ENCODE assay signal across 22 cellular contexts in genomic region chr2:162257416-162257815, GRCh38. TPM values are rescaled to one million over a fixed set of nuclear protein-coding genes. Genes with fewer than 3 reads are reported as not detected.
DNase-seq lines count a peak whose midpoint lies in the region; ATAC-seq and TF ChIP-seq lines count a peak whose summit lies in the region.
"Had no signal": no experiment of that assay in that cellular context is flagged by ENCODE, and none has a peak within 500 bp of the region (broad histone marks: within the 10 kb centered on the region; RNA-seq: fewer than 3 reads in every experiment).

No MANE protein-coding gene starts in this region.

- H3K27me3 ChIP-seq in mammary epithelial cell (ENCODE audit: insufficient read depth, low read length) (no peaks in the 10 kb centered on the region), adipocyte (replicated peaks; ENCODE audit: control insufficient read depth, insufficient read depth, low read length) (no peaks in the 10 kb centered on the region), uterus (no peaks in the 10 kb centered on the region)
- H3K27me3 ChIP-seq: BLaER1 treated with 17β-estradiol and CSF1 and Interleukin-3, amounts not matched to agents 10 nM and 100 nM had no signal

- TF ChIP-seq CTCF in mammary epithelial cell (conservative IDR thresholded peaks at IDR 0.05 in 1 of 2, IDR thresholded peaks at IDR 0.05 in 1 of 2; ENCODE audit: extremely low read depth in 1 of 2, insufficient read depth in 1 of 2, low read depth in 1 of 2, low read length in 2 of 2) (no peak), MCF 10A (IDR thresholded peaks at IDR 0.05; ENCODE audit: unreplicated experiment) (no peak), foreskin fibroblast (IDR thresholded peaks at IDR 0.05; ENCODE audit: low read depth, low read length) (no peak), uterus (IDR thresholded peaks at IDR 0.05) (no peak)

- no peak overlapping the region for H3K4me3 ChIP-seq in mammary epithelial cell (replicated peaks in 1 of 3; ENCODE audit: insufficient read depth in 1 of 3, low read depth in 2 of 3, low read length in 3 of 3)
- no peak overlapping the region for H3K4me3 ChIP-seq in adipocyte (ENCODE audit: low read length)
- no peak overlapping the region for H3K4me3 ChIP-seq in foreskin fibroblast (ENCODE audit: low read depth in 1 of 2, low read length in 2 of 2)
- no peak overlapping the region for H3K4me3 ChIP-seq in uterus
- H3K4me3 ChIP-seq: BLaER1 treated with 17β-estradiol and CSF1 and Interleukin-3, amounts not matched to agents 10 nM and 100 nM had no signal

- H3K4me2 ChIP-seq in mammary epithelial cell (ENCODE audit: insufficient read depth, low read depth, low read length), result no peak overlapping the region

- POLR2A ChIA-PET in MCF 10A (lab: Yijun Ruan, JAX), result interaction anchor here (3.2 kb wide), 1 partner anchor 12 kb away, joined by 12 read pairs; no protein-coding TSS in a partner anchor

- intact Hi-C loops in mammary epithelial cell (cut with micrococcal nuclease) (no loop called here), MCF 10A (cut with micrococcal nuclease) (no loop called here), uterus (cut with DNase I; ENCODE audit: low total_unique reads) (no loop called here)

- H3K36me3 Mint-ChIP-seq in MCF 10A (ENCODE audit: insufficient read depth, unreplicated experiment), result no peaks in the 10 kb centered on the region

- no peaks in the 10 kb centered on the region for H3K27me3 Mint-ChIP-seq in MCF 10A (ENCODE audit: insufficient read depth, unreplicated experiment)
- H3K27me3 Mint-ChIP-seq in stimulated activated naive CD8-positive, alpha-beta T cell treated with anti-CD3 and anti-CD28 coated beads, Interleukin-15, amount 100 ng/mL, for 72 hours, result peaks cover 21% of the 10 kb centered on the region
- H3K27me3 Mint-ChIP-seq: CD8-positive, alpha-beta memory T cell had no signal

- H3K4me1 Mint-ChIP-seq in MCF 10A (ENCODE audit: insufficient read depth, unreplicated experiment), result peaks cover 35% of the 10 kb centered on the region
- peaks cover 11% of the 10 kb centered on the region for H3K4me1 Mint-ChIP-seq in stimulated activated naive CD8-positive, alpha-beta T cell treated with anti-CD3 and anti-CD28 coated beads, Interleukin-15, amount 100 ng/mL, for 72 hours

- H3K9me3 ChIP-seq in mammary epithelial cell (replicated peaks; ENCODE audit: insufficient read depth, low read length) (no peaks in the 10 kb centered on the region), adipocyte (ENCODE audit: control insufficient read depth, low read length) (no peaks in the 10 kb centered on the region), uterus (no peaks in the 10 kb centered on the region)

- H3K27ac Mint-ChIP-seq in MCF 10A (ENCODE audit: low read depth, unreplicated experiment), result no peak overlapping the region
- H3K27ac Mint-ChIP-seq in stimulated activated naive CD8-positive, alpha-beta T cell treated with anti-CD3 and anti-CD28 coated beads, Interleukin-15, amount 100 ng/mL, for 72 hours, result no peak overlapping the region
- H3K27ac Mint-ChIP-seq: CD8-positive, alpha-beta memory T cell had no signal

- no peak overlapping the region for H3K27ac ChIP-seq in mammary epithelial cell (ENCODE audit: insufficient read depth, low read depth, low read length)
- H3K27ac ChIP-seq in uterus, result peak overlapping the region; percentile 64 to 68
- H3K27ac ChIP-seq: BLaER1 treated with 17β-estradiol and CSF1 and Interleukin-3, amounts not matched to agents 10 nM and 100 nM had no signal

- no peaks in the 10 kb centered on the region for H3K9me3 Mint-ChIP-seq in MCF 10A (ENCODE audit: unreplicated experiment)
- no peaks in the 10 kb centered on the region for H3K9me3 Mint-ChIP-seq in stimulated activated naive CD8-positive, alpha-beta T cell treated with anti-CD3 and anti-CD28 coated beads, Interleukin-15, amount 100 ng/mL, for 72 hours
- H3K9me3 Mint-ChIP-seq: CD8-positive, alpha-beta memory T cell had no signal

- DNase-seq in mammary epithelial cell, result no peak
- DNase-seq in MCF 10A (ENCODE audit: unreplicated experiment), result no peak
- DNase-seq in adipocyte (ENCODE audit: low read depth), result peak; percentile 71
- peak; percentile 64 to 87 for DNase-seq in foreskin fibroblast
- DNase-seq in uterus, result no peak
- no peak for DNase-seq in stimulated activated naive CD8-positive, alpha-beta T cell treated with anti-CD3 and anti-CD28 coated beads, Interleukin-15, amount 100 ng/mL, for 72 hours
- no peak for DNase-seq in GDM1 (lab: John Stamatoyannopoulos, UW)
- DNase-seq: 8988T; CD8-positive, alpha-beta memory T cell; EL; H7; KG1; NCI-H1105; NCI-H2081; NCI-H2171 treated with DMSO at 0.1 percent for 48 hours; NCI-H446 treated with DMSO at 0.1 percent for 48 hours; RPMI8226; SHP77 treated with DMSO at 0.1 percent for 48 hours had no signal

- no peak overlapping the region for H3K9ac ChIP-seq in mammary epithelial cell (ENCODE audit: insufficient read depth, low read length)
- H3K9ac ChIP-seq in adipocyte (ENCODE audit: low read length), result peak overlapping the region; percentile 35
- H3K9ac ChIP-seq: BLaER1 treated with 17β-estradiol and CSF1 and Interleukin-3, amounts not matched to agents 10 nM and 100 nM had no signal

- H2AFZ ChIP-seq in mammary epithelial cell (ENCODE audit: low read depth, low read length), result peak overlapping the region; percentile 47

- dilution Hi-C loops in mammary epithelial cell (cut with HindIII; ENCODE audit: low sequenced_read_pairs), result no loop called here

- no peak for TF ChIP-seq POLR2A in uterus (IDR thresholded peaks at IDR 0.05)

- in situ Hi-C loops in mammary epithelial cell (cut with MboI; ENCODE audit: low sequenced_read_pairs in 2 of 2), result no loop called here

- 47% methylated on average over 1 of the region's 1 CpG for WGBS in mammary epithelial cell (ENCODE audit: low coverage, missing lambda C conversion rate)

- CTCF ChIA-PET in mammary epithelial cell (lab: Charles Lee; ENCODE audit: low non-redundant PET), result no interaction called here
- CTCF ChIA-PET in MCF 10A (lab: Yijun Ruan, JAX), result interaction anchor here (0.6 to 1.6 kb wide), 4 partner anchors 37 to 61 kb away, joined by 3 to 9 read pairs (median 4); no protein-coding TSS in a partner anchor

- no peaks in the 10 kb centered on the region for H3K79me2 ChIP-seq in mammary epithelial cell (ENCODE audit: insufficient read depth, low read length)

- ATAC-seq in stimulated activated naive CD8-positive, alpha-beta T cell treated with anti-CD3 and anti-CD28 coated beads, Interleukin-15, amount 100 ng/mL, for 72 hours, result no peak
- no peak for ATAC-seq in HG02981 (IDR thresholded peaks at IDR 0.05; ENCODE audit: unreplicated experiment)

- no peaks in the 10 kb centered on the region for H3K36me3 ChIP-seq in mammary epithelial cell (ENCODE audit: insufficient read depth, low read length)
- H3K36me3 ChIP-seq in adipocyte (ENCODE audit: control insufficient read depth, insufficient read depth, low read length, severe bottlenecking), result no peaks in the 10 kb centered on the region
- H3K36me3 ChIP-seq in uterus, result no peaks in the 10 kb centered on the region
- H3K36me3 ChIP-seq: BLaER1 treated with 17β-estradiol and CSF1 and Interleukin-3, amounts not matched to agents 10 nM and 100 nM had no signal

- H3K4me1 ChIP-seq in mammary epithelial cell (ENCODE audit: insufficient read depth, low read length) (peaks cover 26% of the 10 kb centered on the region), adipocyte (ENCODE audit: control insufficient read depth, insufficient read depth, low read length) (peaks cover 55% of the 10 kb centered on the region), uterus (no peaks in the 10 kb centered on the region)

- no peak overlapping the region for H3K4me3 Mint-ChIP-seq in MCF 10A (ENCODE audit: unreplicated experiment)
- no peak overlapping the region for H3K4me3 Mint-ChIP-seq in stimulated activated naive CD8-positive, alpha-beta T cell treated with anti-CD3 and anti-CD28 coated beads, Interleukin-15, amount 100 ng/mL, for 72 hours
- H3K4me3 Mint-ChIP-seq: CD8-positive, alpha-beta memory T cell had no signal

- no peaks in the 10 kb centered on the region for H4K20me1 ChIP-seq in mammary epithelial cell (ENCODE audit: insufficient read depth, low read length)
- H4K20me1 ChIP-seq: BLaER1 treated with 17β-estradiol and CSF1 and Interleukin-3, amounts not matched to agents 10 nM and 100 nM had no signal

- BruUV-seq in mammary epithelial cell (replicated peaks; lab: Mats Ljungman, UMichigan) (no TSS peak), MCF 10A (replicated peaks; lab: Mats Ljungman, UMichigan) (no TSS peak)

RNA-seq across cellular contexts. Expression of gene FAP, which starts 14.2 kb away (rescaled TPM):
- total RNA-seq in mammary epithelial cell (100 to 1,000 TPM in 1 of 2 donors, 10 to 100 TPM in 1; 53.0 to 216 TPM), MCF 10A (2022) (8.7 and 12.1 TPM in 2 replicates), uterus (100 to 1,000 TPM in 1 of 4 donors, 10 to 100 TPM in 3; 10.5 to 167 (median 25.9) TPM)
- polyA plus RNA-seq in mammary epithelial cell, result 25.5 TPM
- 47.9 TPM for polyA minus RNA-seq in mammary epithelial cell
- total RNA-seq: CD8-positive, alpha-beta memory T cell; H7; HepG2; OCI-LY7 had no signal
- polyA plus RNA-seq: CD8-positive, alpha-beta memory T cell; HepG2 had no signal

Comparison
In these comparisons a context has a peak if more than half of its experiments do, and no peak if none do; other contexts are left out.
1. DNase-seq: peak in adipocyte (single experiment) and foreskin fibroblast (2 of 2); none in mammary epithelial cell (single experiment), MCF 10A (single experiment), uterus (0 of 2), stimulated activated naive CD8-positive, alpha-beta T cell treated with anti-CD3 and anti-CD28 coated beads, Interleukin-15, amount 100 ng/mL, for 72 hours (0 of 2) and GDM1 (single experiment).